Comparison of ENCODE assay signal across 14 cellular contexts in genomic region chr4:23881052-23881501, GRCh38. TPM values are rescaled to one million over a fixed set of nuclear protein-coding genes. Genes with fewer than 3 reads are reported as not detected.
A peak's percentile ranks its signal among the peaks of the same experiment; 100 is the strongest.
DNase-seq lines count a peak whose midpoint lies in the region; ATAC-seq and TF ChIP-seq lines count a peak whose summit lies in the region.
"Had no signal": no experiment of that assay in that cellular context is flagged by ENCODE, and none has a peak within 500 bp of the region (broad histone marks: within the 10 kb centered on the region; RNA-seq: fewer than 3 reads in every experiment).

No MANE protein-coding gene starts in this region.

- no peaks in the 10 kb centered on the region for H3K36me3 Mint-ChIP-seq in activated CD4-positive, alpha-beta memory T cell treated with anti-CD3 and anti-CD28 coated beads for 36 hours

- H3K9me3 ChIP-seq in right cardiac atrium (ENCODE audit: control insufficient read depth, low read length) (no peaks in the 10 kb centered on the region), suprapubic skin (no peaks in the 10 kb centered on the region)
- H3K9me3 ChIP-seq: HAP-1, stomach had no signal

- peak; percentile 4 for DNase-seq in NCI-H748 (lab: John Stamatoyannopoulos, UW; ENCODE audit: unreplicated experiment)
- DNase-seq in NCI-H748 treated with DMSO at 0.1 percent for 48 hours (lab: John Stamatoyannopoulos, UW): no peak
- peak; percentile 51 for DNase-seq in NOMO-1 treated with DMSO at 0.1 percent for 48 hours (lab: John Stamatoyannopoulos, UW; ENCODE audit: unreplicated experiment)
- no peak for DNase-seq in right cardiac atrium
- DNase-seq in suprapubic skin (ENCODE audit: low spot score in 2 of 2): no peak
- DNase-seq in activated CD4-positive, alpha-beta memory T cell treated with anti-CD3 and anti-CD28 coated beads for 36 hours: no peak
- DNase-seq: activated T-cell treated with anti-CD3 and anti-CD28 coated beads, Interleukin-2, amount 50 U/mL, for 1 hour; NCI-H446 treated with DMSO at 0.1 percent for 48 hours; stomach had no signal

- intact Hi-C loops in right cardiac atrium (cut with DNase I): loop anchor here in 1 of 4 donors (10.0 kb wide), 1 partner anchor 66 kb away; no protein-coding TSS in a partner anchor
- intact Hi-C loops in activated CD4-positive, alpha-beta memory T cell treated with anti-CD3 and anti-CD28 coated beads for 36 hours (cut with micrococcal nuclease): no loop called here

- CTCF ChIA-PET in activated CD4-positive, alpha-beta memory T cell treated with anti-CD3 and anti-CD28 coated beads for 36 hours (lab: Charles Lee): no interaction called here

- no peaks in the 10 kb centered on the region for H3K9me3 Mint-ChIP-seq in activated CD4-positive, alpha-beta memory T cell treated with anti-CD3 and anti-CD28 coated beads for 36 hours
- H3K9me3 Mint-ChIP-seq: T-helper 1 cell treated with Interleukin-12 subunit alpha and Interleukin-12 subunit beta and Interleukin-4 antibody, amounts not matched to agents 30 μg/mL and 1 μg/mL, for 36 hours had no signal

- no peak for TF ChIP-seq EP300 in suprapubic skin (IDR thresholded peaks at IDR 0.05)

- H3K4me3 ChIP-seq in right cardiac atrium (ENCODE audit: low read length): no peak overlapping the region
- no peak overlapping the region for H3K4me3 ChIP-seq in suprapubic skin
- H3K4me3 ChIP-seq: HAP-1, smooth muscle cell, stomach had no signal

- H3K27me3 ChIP-seq in right cardiac atrium (ENCODE audit: control insufficient read depth, insufficient read depth) (no peaks in the 10 kb centered on the region), suprapubic skin (no peaks in the 10 kb centered on the region)
- H3K27me3 ChIP-seq: stomach had no signal

- POLR2A ChIA-PET in activated CD4-positive, alpha-beta memory T cell treated with anti-CD3 and anti-CD28 coated beads for 36 hours (lab: Charles Lee): no interaction called here

- H3K27ac ChIP-seq in right cardiac atrium (ENCODE audit: low read length): peak overlapping the region; percentile 33
- peak overlapping the region; percentile 4 for H3K27ac ChIP-seq in suprapubic skin

- no peak for TF ChIP-seq CTCF in suprapubic skin (IDR thresholded peaks at IDR 0.05)

- H3K27me3 Mint-ChIP-seq in activated CD4-positive, alpha-beta memory T cell treated with anti-CD3 and anti-CD28 coated beads for 36 hours: no peaks in the 10 kb centered on the region

- H3K4me1 ChIP-seq in right cardiac atrium (ENCODE audit: control insufficient read depth, insufficient read depth, low read length): no peaks in the 10 kb centered on the region
- H3K4me1 ChIP-seq in suprapubic skin: no peaks in the 10 kb centered on the region
- H3K4me1 ChIP-seq: HAP-1 had no signal

- no peaks in the 10 kb centered on the region for H3K4me1 Mint-ChIP-seq in activated CD4-positive, alpha-beta memory T cell treated with anti-CD3 and anti-CD28 coated beads for 36 hours (ENCODE audit: low read depth)

- H3K36me3 ChIP-seq in suprapubic skin: no peaks in the 10 kb centered on the region
- H3K36me3 ChIP-seq: HAP-1, stomach had no signal

- H3K4me3 Mint-ChIP-seq in activated CD4-positive, alpha-beta memory T cell treated with anti-CD3 and anti-CD28 coated beads for 36 hours: no peak overlapping the region
- H3K4me3 Mint-ChIP-seq: T-helper 1 cell treated with Interleukin-12 subunit alpha and Interleukin-12 subunit beta and Interleukin-4 antibody, amounts not matched to agents 30 μg/mL and 1 μg/mL, for 36 hours had no signal

- no peak overlapping the region for H3K27ac Mint-ChIP-seq in activated CD4-positive, alpha-beta memory T cell treated with anti-CD3 and anti-CD28 coated beads for 36 hours
- H3K27ac Mint-ChIP-seq: T-helper 1 cell treated with Interleukin-12 subunit alpha and Interleukin-12 subunit beta and Interleukin-4 antibody, amounts not matched to agents 30 μg/mL and 1 μg/mL, for 36 hours had no signal

- TF ChIP-seq POLR2A in suprapubic skin (IDR thresholded peaks at IDR 0.05): no peak

- WGBS in right cardiac atrium: 52% methylated on average over 5 of the region's 5 CpGs
- 52% methylated on average over 5 of the region's 5 CpGs for WGBS in suprapubic skin

- ATAC-seq in right cardiac atrium (no peak), GM21576 (IDR thresholded peaks at IDR 0.05; ENCODE audit: unreplicated experiment) (no peak), GM19455 (IDR thresholded peaks at IDR 0.05; ENCODE audit: unreplicated experiment) (no peak)

RNA-seq across cellular contexts. Expression of gene PPARGC1A, which starts 8.8 kb away (rescaled TPM):
- 100 to 1,000 TPM in 1 of 4 donors, 10 to 100 TPM in 3; 74.7 to 130 (median 82.0) TPM for total RNA-seq in right cardiac atrium
- polyA plus RNA-seq in right cardiac atrium: 22.2 TPM
- total RNA-seq in suprapubic skin: 10 to 100 TPM; 10.5 to 33.4 (median 13.2) TPM
- not detected for total RNA-seq in activated CD4-positive, alpha-beta memory T cell treated with anti-CD3 and anti-CD28 coated beads for 36 hours

Comparison
In these comparisons a context has a peak if more than half of its experiments do, and no peak if none do; other contexts are left out.
1. DNase-seq: peak in NCI-H748 (single experiment) and NOMO-1 treated with DMSO at 0.1 percent for 48 hours (single experiment); none in NCI-H748 treated with DMSO at 0.1 percent for 48 hours (single experiment), right cardiac atrium (0 of 3), suprapubic skin (0 of 2) and activated CD4-positive, alpha-beta memory T cell treated with anti-CD3 and anti-CD28 coated beads for 36 hours (single experiment).
2. RNA of gene PPARGC1A, which starts 8.8 kb away (total RNA-seq): 74.7 to 130 TPM in right cardiac atrium and 10.5 to 33.4 TPM in suprapubic skin; not detected in activated CD4-positive, alpha-beta memory T cell treated with anti-CD3 and anti-CD28 coated beads for 36 hours; every median in the first group is over 10 times any median in the second.